11 cellular contexts compared by ENCODE assay signal in genomic region chr5:57209316-57210040, GRCh38. TPM values are rescaled to one million over a fixed set of nuclear protein-coding genes. Genes with fewer than 3 reads are reported as not detected.
DNase-seq lines count a peak whose midpoint lies in the region; ATAC-seq and TF ChIP-seq lines count a peak whose summit lies in the region.
"Had no signal": no experiment of that assay in that cellular context is flagged by ENCODE, and none has a peak within 500 bp of the region (broad histone marks: within the 10 kb centered on the region; RNA-seq: fewer than 3 reads in every experiment).

No MANE protein-coding gene starts in this region.

- no peaks in the 10 kb centered on the region for H3K36me3 ChIP-seq in uterus

- no peak for TF ChIP-seq CTCF in uterus (IDR thresholded peaks at IDR 0.05)

- no peaks in the 10 kb centered on the region for H3K9me3 ChIP-seq in uterus

- H3K27ac Mint-ChIP-seq in activated naive CD4-positive, alpha-beta T cell treated with anti-CD3 and anti-CD28 coated beads, Interleukin-2, amount 50 U/mL, for 72 hours, result peak overlapping the region; percentile 53 to 69
- H3K27ac Mint-ChIP-seq in activated naive CD4-positive, alpha-beta T cell treated with anti-CD3 and anti-CD28 coated beads, Interleukin-2, amount 10 ng/mL, durations not matched to agents 7 days and 5 days, result no peak overlapping the region
- H3K27ac Mint-ChIP-seq in stimulated activated naive B cell treated with anti-CD40 and anti-IgM and Interleukin-4, amounts not matched to agents 10 μg/mL and 1 μg/mL and 100 μg/mL, for 72 hours, result peak overlapping the region; percentile 56

- H3K27ac ChIP-seq in uterus, result no peak overlapping the region

- peaks cover 0 to 8% of the 10 kb centered on the region in 2 donors for H3K4me1 ChIP-seq in uterus

- H3K27me3 ChIP-seq in uterus, result no peaks in the 10 kb centered on the region

- no peak overlapping the region for H3K4me3 Mint-ChIP-seq in activated naive CD4-positive, alpha-beta T cell treated with anti-CD3 and anti-CD28 coated beads, Interleukin-2, amount 10 ng/mL, durations not matched to agents 7 days and 5 days
- no peak overlapping the region for H3K4me3 Mint-ChIP-seq in stimulated activated naive B cell treated with anti-CD40 and anti-IgM and Interleukin-4, amounts not matched to agents 10 μg/mL and 1 μg/mL and 100 μg/mL, for 72 hours

- peaks cover 0 to 5% of the 10 kb centered on the region in 2 donors for H3K9me3 Mint-ChIP-seq in activated naive CD4-positive, alpha-beta T cell treated with anti-CD3 and anti-CD28 coated beads, Interleukin-2, amount 50 U/mL, for 72 hours
- no peaks in the 10 kb centered on the region for H3K9me3 Mint-ChIP-seq in activated naive CD4-positive, alpha-beta T cell treated with anti-CD3 and anti-CD28 coated beads, Interleukin-2, amount 10 ng/mL, durations not matched to agents 7 days and 5 days
- peaks cover 0 to 1% of the 10 kb centered on the region in 2 donors for H3K9me3 Mint-ChIP-seq in stimulated activated naive B cell treated with anti-CD40 and anti-IgM and Interleukin-4, amounts not matched to agents 10 μg/mL and 1 μg/mL and 100 μg/mL, for 72 hours

- CTCF ChIA-PET in activated naive CD4-positive, alpha-beta T cell treated with anti-CD3 and anti-CD28 coated beads, Interleukin-2, amount 10 ng/mL, durations not matched to agents 7 days and 5 days (lab: Charles Lee), result interaction anchor here (0.8 to 1.9 kb wide), 2 partner anchors 10 to 106 kb away, joined by 3 to 7 read pairs; no protein-coding TSS in a partner anchor

- H3K36me3 Mint-ChIP-seq in activated naive CD4-positive, alpha-beta T cell treated with anti-CD3 and anti-CD28 coated beads, Interleukin-2, amount 50 U/mL, for 72 hours, result peaks cover 0 to 27% of the 10 kb centered on the region in 2 donors
- peaks cover 29% of the 10 kb centered on the region for H3K36me3 Mint-ChIP-seq in activated naive CD4-positive, alpha-beta T cell treated with anti-CD3 and anti-CD28 coated beads, Interleukin-2, amount 10 ng/mL, durations not matched to agents 7 days and 5 days
- peaks cover 20 to 40% of the 10 kb centered on the region in 2 donors for H3K36me3 Mint-ChIP-seq in stimulated activated naive B cell treated with anti-CD40 and anti-IgM and Interleukin-4, amounts not matched to agents 10 μg/mL and 1 μg/mL and 100 μg/mL, for 72 hours

- intact Hi-C loops in uterus (cut with DNase I; ENCODE audit: low total_unique reads), result no loop called here

- no peak overlapping the region for H3K4me3 ChIP-seq in uterus
- H3K4me3 ChIP-seq: HAP-1, skin epidermis had no signal

- in situ Hi-C loops in SK-MEL-5 (cut with HindIII; ENCODE audit: low pct_unique_long_range_greater_than_20kb, low sequenced_read_pairs), result no loop called here

- no peak for DNase-seq in activated naive CD4-positive, alpha-beta T cell treated with anti-CD3 and anti-CD28 coated beads, Interleukin-2, amount 50 U/mL, for 72 hours (ENCODE audit: low spot score in 2 of 2)
- DNase-seq in activated naive CD4-positive, alpha-beta T cell treated with anti-CD3 and anti-CD28 coated beads, Interleukin-2, amount 10 ng/mL, durations not matched to agents 7 days and 5 days, result no peak
- peak; percentile 13 for DNase-seq in SK-MEL-5 (ENCODE audit: low read depth, low spot score)
- no peak for DNase-seq in stimulated activated naive B cell treated with anti-CD40 and anti-IgM and Interleukin-4, amounts not matched to agents 10 μg/mL and 1 μg/mL and 100 μg/mL, for 72 hours
- no peak for DNase-seq in NCI-H226
- DNase-seq in uterus, result no peak
- DNase-seq: left ventricle myocardium superior had no signal

- H3K27me3 Mint-ChIP-seq in activated naive CD4-positive, alpha-beta T cell treated with anti-CD3 and anti-CD28 coated beads, Interleukin-2, amount 10 ng/mL, durations not matched to agents 7 days and 5 days, result no peaks in the 10 kb centered on the region
- no peaks in the 10 kb centered on the region for H3K27me3 Mint-ChIP-seq in stimulated activated naive B cell treated with anti-CD40 and anti-IgM and Interleukin-4, amounts not matched to agents 10 μg/mL and 1 μg/mL and 100 μg/mL, for 72 hours

- ATAC-seq in activated naive CD4-positive, alpha-beta T cell treated with anti-CD3 and anti-CD28 coated beads, Interleukin-2, amount 50 U/mL, for 72 hours, result no peak
- peak; percentile 81 for ATAC-seq in esophagus mucosa
- peak in 1 of 2 donors; percentile 18 for ATAC-seq in stimulated activated naive B cell treated with anti-CD40 and anti-IgM and Interleukin-4, amounts not matched to agents 10 μg/mL and 1 μg/mL and 100 μg/mL, for 72 hours (replicated peaks)
- ATAC-seq in HG03442 (IDR thresholded peaks at IDR 0.05; ENCODE audit: unreplicated experiment), result no peak
- ATAC-seq: left ventricle myocardium superior had no signal

- no peak for TF ChIP-seq POLR2A in uterus (IDR thresholded peaks at IDR 0.05)

- peaks cover 39% of the 10 kb centered on the region for H3K4me1 Mint-ChIP-seq in activated naive CD4-positive, alpha-beta T cell treated with anti-CD3 and anti-CD28 coated beads, Interleukin-2, amount 10 ng/mL, durations not matched to agents 7 days and 5 days
- H3K4me1 Mint-ChIP-seq in stimulated activated naive B cell treated with anti-CD40 and anti-IgM and Interleukin-4, amounts not matched to agents 10 μg/mL and 1 μg/mL and 100 μg/mL, for 72 hours, result peaks cover 44 to 70% of the 10 kb centered on the region in 2 donors

RNA-seq across cellular contexts. Expression of gene GPBP1, which starts 35.6 kb away (rescaled TPM):
- 100 to 1,000 TPM in 1 of 2 donors, 10 to 100 TPM in 1; 91.7 to 108 TPM for total RNA-seq in activated naive CD4-positive, alpha-beta T cell treated with anti-CD3 and anti-CD28 coated beads, Interleukin-2, amount 50 U/mL, for 72 hours
- 65.2 and 69.9 TPM in 2 replicates for total RNA-seq in SK-MEL-5 (2014; rRNA removed; shearing (Covaris generic))
- 30.9 and 37.9 TPM in 2 replicates for polyA plus RNA-seq in SK-MEL-5 (2015; cell fraction: cytosol; rRNA removed)
- polyA plus RNA-seq in SK-MEL-5 (2015; cell fraction: nucleus; rRNA removed), result 58.8 and 89.1 TPM in 2 replicates
- total RNA-seq in esophagus mucosa, result 35.1 TPM
- 100 to 1,000 TPM in 2 of 4 donors, 10 to 100 TPM in 2; 53.5 to 171 (median 99.6) TPM for total RNA-seq in uterus
